In genomic region chr6:20202070-20202658, GRCh38 we compare ENCODE assay signal across 8 cellular contexts. TPM values are rescaled to one million over a fixed set of nuclear protein-coding genes. Genes with fewer than 3 reads are reported as not detected.
DNase-seq lines count a peak whose midpoint lies in the region; ATAC-seq and TF ChIP-seq lines count a peak whose summit lies in the region.

No MANE protein-coding gene starts in this region.

- TF ChIP-seq CTCF in omental fat pad (IDR thresholded peaks at IDR 0.05) = no peak

- ATAC-seq in GM21360 (IDR thresholded peaks at IDR 0.05; ENCODE audit: unreplicated experiment) (peak; percentile 88), HG03469 (IDR thresholded peaks at IDR 0.05; ENCODE audit: unreplicated experiment) (peak; percentile 96), omental fat pad (ENCODE audit: low FRiP score) (no peak)

- DNase-seq in ELR (ENCODE audit: low read depth) (peak; percentile 74), SKM-1 treated with dmso at 0.1 percent for 144 hours (lab: John Stamatoyannopoulos, UW; ENCODE audit: unreplicated experiment) (peak; percentile 88), kidney tubule cell (ENCODE audit: low spot score) (peak; percentile 89), omental fat pad (ENCODE audit: low spot score) (no peak), hippocampal formation (lab: John Stamatoyannopoulos, UW) (no peak), NCI-H1417 treated with DMSO at 0.1 percent for 48 hours (lab: John Stamatoyannopoulos, UW) (no peak)

RNA-seq across cellular contexts. Expression of gene MBOAT1, which starts 10.1 kb away (rescaled TPM):
- total RNA-seq in omental fat pad = 10 to 100 TPM in 1 of 4 donors, 1 to 10 TPM in 3; 6.6 to 10.2 (median 7.0) TPM

Comparison
In these comparisons a context has a peak if more than half of its experiments do, and no peak if none do; other contexts are left out.
1. DNase-seq: peak in ELR (single experiment), SKM-1 treated with dmso at 0.1 percent for 144 hours (single experiment) and kidney tubule cell (single experiment); none in omental fat pad (single experiment), hippocampal formation (0 of 2) and NCI-H1417 treated with DMSO at 0.1 percent for 48 hours (single experiment).